Comparison of ENCODE assay signal across 8 cellular contexts in the genomic region with DNA sequence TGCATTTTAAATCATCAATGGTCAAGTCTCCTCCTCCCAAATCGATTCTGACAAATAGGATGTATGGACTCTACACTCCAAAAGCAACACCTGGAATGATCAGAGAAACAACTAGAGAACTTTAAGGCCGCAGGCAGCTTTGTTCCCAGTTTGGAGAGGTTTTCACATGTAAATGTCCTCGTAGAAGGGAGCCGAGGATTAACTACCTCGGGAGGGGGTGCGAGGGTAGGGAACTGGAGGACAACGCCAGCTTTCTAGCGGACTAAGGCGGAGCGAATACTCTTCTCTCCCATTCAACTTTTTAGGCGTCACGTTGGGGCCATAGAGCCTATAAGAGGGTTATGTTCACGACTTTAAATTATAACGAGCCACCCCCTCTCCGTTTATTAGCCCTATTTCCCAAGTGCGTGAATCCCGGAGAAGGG. TPM values are rescaled to one million over a fixed set of nuclear protein-coding genes. Genes with fewer than 3 reads are reported as not detected.
DNase-seq lines count a peak whose midpoint lies in the region; ATAC-seq, FAIRE-seq and TF ChIP-seq lines count a peak whose summit lies in the region.

No MANE protein-coding gene starts in this region.

- POLR2A ChIA-PET in naive thymus-derived CD8-positive, alpha-beta T cell (lab: Charles Lee), result interaction anchor here (0.7 to 1.0 kb wide), 4 partner anchors 42 to 839 kb away, joined by 3 to 4 read pairs (median 4); partner anchors contain the start of gene SOD1

- H3K4me3 ChIP-seq in RWPE2 (ENCODE audit: severe bottlenecking) (peak overlapping the region; percentile 68), epithelial cell of proximal tubule (ENCODE audit: low read depth, low read length) (peak overlapping the region; percentile 74)

- H3K27me3 ChIP-seq in RWPE2 (ENCODE audit: insufficient read depth, poor library complexity, severe bottlenecking), result no peaks in the 10 kb centered on the region

- H3K9me3 Mint-ChIP-seq in stimulated activated naive CD8-positive, alpha-beta T cell treated with anti-CD3 and anti-CD28 coated beads, Interleukin-15, Interleukin-2, amounts not matched to agents 100 ng/mL and 50 ng/mL, for 24 hours, result no peaks in the 10 kb centered on the region
- H3K9me3 Mint-ChIP-seq in naive thymus-derived CD8-positive, alpha-beta T cell, result no peaks in the 10 kb centered on the region

- H3K4me1 Mint-ChIP-seq in stimulated activated naive CD8-positive, alpha-beta T cell treated with anti-CD3 and anti-CD28 coated beads, Interleukin-15, Interleukin-2, amounts not matched to agents 100 ng/mL and 50 ng/mL, for 24 hours (ENCODE audit: low read depth), result peaks cover 10% of the 10 kb centered on the region
- H3K4me1 Mint-ChIP-seq in naive thymus-derived CD8-positive, alpha-beta T cell, result peaks cover 0 to 31% (median 9%) of the 10 kb centered on the region in 4 donors

- H3K27me3 Mint-ChIP-seq in stimulated activated naive CD8-positive, alpha-beta T cell treated with anti-CD3 and anti-CD28 coated beads, Interleukin-15, Interleukin-2, amounts not matched to agents 100 ng/mL and 50 ng/mL, for 24 hours, result no peaks in the 10 kb centered on the region
- no peaks in the 10 kb centered on the region for H3K27me3 Mint-ChIP-seq in naive thymus-derived CD8-positive, alpha-beta T cell

- peak overlapping the region; percentile 57 for H3K27ac Mint-ChIP-seq in stimulated activated naive CD8-positive, alpha-beta T cell treated with anti-CD3 and anti-CD28 coated beads, Interleukin-15, Interleukin-2, amounts not matched to agents 100 ng/mL and 50 ng/mL, for 24 hours
- H3K27ac Mint-ChIP-seq in naive thymus-derived CD8-positive, alpha-beta T cell, result peak overlapping the region; percentile 49 to 96 (median 86)

- no peak for DNase-seq in stimulated activated naive CD8-positive, alpha-beta T cell treated with anti-CD3 and anti-CD28 coated beads, Interleukin-15, Interleukin-2, amounts not matched to agents 100 U/mL and 50 U/mL, for 24 hours
- DNase-seq in RWPE2 (ENCODE audit: low spot score) (no peak), epithelial cell of proximal tubule (ENCODE audit: low read depth) (no peak), HK-2 (ENCODE audit: unreplicated experiment) (no peak), GM12891 (ENCODE audit: insufficient read length, low spot score) (no peak)
- DNase-seq in naive thymus-derived CD8-positive, alpha-beta T cell, result peak in 1 of 10 donors; percentile 2

- H3K36me3 ChIP-seq in RWPE2 (ENCODE audit: low read depth), result peaks cover 18% of the 10 kb centered on the region

- H3K4me1 ChIP-seq in RWPE2 (ENCODE audit: insufficient read depth, poor library complexity, severe bottlenecking), result peaks cover 27% of the 10 kb centered on the region

- TF ChIP-seq CTCF in RWPE2 (IDR thresholded peaks at IDR 0.05; ENCODE audit: poor library complexity, severe bottlenecking), result no peak
- TF ChIP-seq CTCF in epithelial cell of proximal tubule (conservative IDR thresholded peaks at IDR 0.05; ENCODE audit: low read depth, low read length), result no peak

- no peak for FAIRE-seq in GM12891 (lab: Jason Lieb, UNC)

- no peaks in the 10 kb centered on the region for H3K9me3 ChIP-seq in RWPE2 (ENCODE audit: severe bottlenecking)

- no peaks in the 10 kb centered on the region for H3K36me3 Mint-ChIP-seq in stimulated activated naive CD8-positive, alpha-beta T cell treated with anti-CD3 and anti-CD28 coated beads, Interleukin-15, Interleukin-2, amounts not matched to agents 100 ng/mL and 50 ng/mL, for 24 hours (ENCODE audit: low read depth)
- H3K36me3 Mint-ChIP-seq in naive thymus-derived CD8-positive, alpha-beta T cell, result peaks cover 0 to 2% (median 0%) of the 10 kb centered on the region in 3 donors

- H3K27ac ChIP-seq in RWPE2 (ENCODE audit: poor library complexity, severe bottlenecking), result peak overlapping the region; percentile 79

- no peak for TF ChIP-seq POLR2A in GM12891 (IDR thresholded peaks at IDR 0.05; ENCODE audit: low read depth, low read length)

- no peak overlapping the region for H3K4me3 Mint-ChIP-seq in stimulated activated naive CD8-positive, alpha-beta T cell treated with anti-CD3 and anti-CD28 coated beads, Interleukin-15, Interleukin-2, amounts not matched to agents 100 ng/mL and 50 ng/mL, for 24 hours
- peak overlapping the region in 5 of 10 donors; percentile 88 to 94 (median 91) for H3K4me3 Mint-ChIP-seq in naive thymus-derived CD8-positive, alpha-beta T cell

- ATAC-seq in stimulated activated naive CD8-positive, alpha-beta T cell treated with anti-CD3 and anti-CD28 coated beads, Interleukin-15, Interleukin-2, amounts not matched to agents 100 U/mL and 50 U/mL, for 24 hours, result no peak
- 0 out of 3 replicates have a peak, but pooled peaks have one; percentile 1 for ATAC-seq in RWPE2 (ENCODE audit: low read depth)
- ATAC-seq in naive thymus-derived CD8-positive, alpha-beta T cell, result no peak
- ATAC-seq in GM21737 (IDR thresholded peaks at IDR 0.05; ENCODE audit: unreplicated experiment), result no peak

TF ChIP-seq in GM12891, 5 proteins besides CTCF, POLR2A, EP300 and RAD21:
- TF ChIP-seq POLR2AphosphoS5 (IDR thresholded peaks at IDR 0.05; ENCODE audit: low read depth, low read length) (no peak), SPI1 (IDR thresholded peaks at IDR 0.05; ENCODE audit: low read depth, low read length) (no peak), TAF1 (IDR thresholded peaks at IDR 0.05; ENCODE audit: low read depth, low read length) (no peak), PAX5 (IDR thresholded peaks at IDR 0.05; ENCODE audit: insufficient read depth, low read length, severe bottlenecking) (no peak), POU2F2 (IDR thresholded peaks at IDR 0.05; ENCODE audit: low read depth, low read length) (no peak)

RNA-seq across cellular contexts. Expression of gene SCAF4, which starts 1.2 kb away (rescaled TPM):
- total RNA-seq in epithelial cell of proximal tubule, result 6.5 and 7.6 TPM in 2 replicates
- total RNA-seq in naive thymus-derived CD8-positive, alpha-beta T cell, result 10 to 100 TPM; 59.2 to 67.1 TPM
- polyA plus RNA-seq in naive thymus-derived CD8-positive, alpha-beta T cell, result 10 to 100 TPM; 12.2 to 29.0 (median 21.1) TPM
- 15.6 TPM for polyA plus RNA-seq in GM12891 (2012; ENCODE audit: low read depth, missing spikeins)
